ENCODE assay signal across 1 cellular context in the genomic region with DNA sequence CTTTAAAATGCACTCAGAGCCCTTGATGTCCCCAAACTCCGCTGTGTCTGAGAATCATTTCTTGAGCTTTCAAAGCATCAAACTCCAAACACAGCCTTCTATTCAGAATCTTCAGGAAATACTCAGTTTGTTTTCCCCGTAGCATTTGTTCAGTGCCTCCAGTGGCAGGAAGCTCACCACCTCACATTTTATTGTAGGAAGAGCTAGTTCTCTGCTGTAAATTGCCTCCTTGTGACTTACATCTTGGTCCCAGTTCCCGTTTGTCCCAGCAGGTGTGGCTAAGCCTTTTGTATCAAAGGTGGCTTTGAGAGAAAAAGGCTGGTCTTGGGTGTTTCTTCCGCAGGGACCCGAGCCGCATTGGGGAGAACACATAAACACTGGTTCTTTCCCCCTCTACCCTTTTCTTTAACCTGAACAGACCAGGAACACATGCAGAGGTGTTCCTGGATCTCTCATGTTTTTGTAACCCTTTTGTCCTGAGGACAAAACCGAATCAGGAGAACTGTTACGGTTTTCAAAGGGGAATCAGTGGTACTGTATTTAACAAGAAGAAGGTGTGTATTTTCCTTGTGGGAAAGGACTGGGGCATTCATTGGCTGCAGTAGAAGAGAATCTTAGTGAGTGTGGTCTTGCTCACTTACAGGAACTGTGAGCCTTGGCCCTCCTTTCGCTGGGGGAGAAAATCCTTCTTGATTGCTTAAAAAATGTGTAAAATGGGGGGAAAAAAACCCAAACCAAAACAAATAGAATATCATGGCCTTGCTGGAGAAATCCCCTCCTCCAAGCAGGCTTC.
TF ChIP-seq lines count a peak whose summit lies in the region.

No MANE protein-coding gene starts in this region.

TF ChIP-seq in K562, 482 proteins besides CTCF, POLR2A, EP300 and RAD21:
- no peak for TF ChIP-seq ZNF140 (CRISPR knock-in tag; IDR thresholded peaks at IDR 0.05)
- 0 out of 2 replicates have a peak, but pooled peaks have one; percentile 16 for TF ChIP-seq ZNF24 (IDR thresholded peaks at IDR 0.05)
